21 cellular contexts compared by ENCODE assay signal in the genomic region with DNA sequence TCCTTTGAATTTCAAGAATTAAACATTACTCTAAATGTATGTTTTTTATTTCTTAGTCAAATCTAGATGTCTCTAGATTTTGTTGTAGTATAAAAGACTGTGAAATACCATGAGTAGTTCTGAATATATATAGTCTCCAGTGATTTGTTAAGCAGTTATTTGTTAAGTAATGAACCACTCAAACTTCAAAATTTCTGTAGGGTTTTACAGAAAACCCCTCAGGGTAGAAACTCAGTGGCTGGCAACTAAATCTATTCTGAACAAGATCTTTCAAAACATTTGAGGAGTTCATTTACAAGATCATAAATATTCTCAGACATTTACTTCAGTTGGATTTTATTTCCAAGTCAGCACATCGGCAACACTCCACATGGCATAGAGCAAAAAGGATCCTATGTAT.
"Had no signal": no experiment of that assay in that cellular context is flagged by ENCODE, and none has a peak within 500 bp of the region (broad histone marks: within the 10 kb centered on the region; RNA-seq: fewer than 3 reads in every experiment).

No MANE protein-coding gene starts in this region.

- FAIRE-seq: RCC 7860 had no signal

- H3K4me3 ChIP-seq: SJSA1 had no signal

- H3K27me3 ChIP-seq: SJSA1 had no signal

- H3K9me3 ChIP-seq: SK-N-SH had no signal

- ATAC-seq: T-cell had no signal

- H3K9ac ChIP-seq: SK-N-SH had no signal

- H3K27ac ChIP-seq: SJSA1 had no signal

- H3K4me1 ChIP-seq: SJSA1 had no signal

- H3K36me3 ChIP-seq: SJSA1 had no signal

- DNase-seq: Karpas-422, KG1, MM.1S, NCI-H1092 treated with DMSO at 0.1 percent for 48 hours, NCI-H1436, NCI-H187, NCI-H2029, NCI-H2081 treated with DMSO at 0.1 percent for 48 hours, NCI-H2171, NCI-H226, NCI-H524, NCI-H526 treated with DMSO at 0.1 percent for 48 hours, NCI-H748 treated with DMSO at 0.1 percent for 48 hours, Right ventricle myocardium superior, RPMI8226, SIG-M5, SK-N-SH, SW 1271, T-cell had no signal

- H3K4me2 ChIP-seq: SK-N-SH had no signal
